Comparison of ENCODE assay signal across 6 cellular contexts in the genomic region with DNA sequence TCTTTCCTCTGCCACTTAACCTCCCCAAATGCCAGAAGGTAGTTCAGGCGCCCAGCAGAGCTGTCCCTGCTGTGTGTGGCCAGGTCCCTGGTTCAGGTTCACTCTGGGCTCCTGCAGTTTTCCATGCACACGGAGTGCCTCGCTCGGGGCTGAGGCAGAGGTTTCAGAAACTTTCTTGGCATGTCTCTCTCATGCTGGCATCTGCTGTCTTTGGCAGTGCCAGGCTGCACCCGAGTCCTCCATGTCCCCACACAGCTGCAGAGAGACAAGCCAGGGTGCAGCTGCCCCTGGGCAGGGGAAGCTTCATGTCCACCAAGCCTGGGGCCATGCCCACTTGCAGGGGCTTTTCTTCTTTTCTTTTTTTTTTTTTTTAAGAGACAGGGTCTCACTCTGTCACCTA. TPM values are rescaled to one million over a fixed set of nuclear protein-coding genes. Genes with fewer than 3 reads are reported as not detected.
"Had no signal": no experiment of that assay in that cellular context is flagged by ENCODE, and none has a peak within 500 bp of the region (broad histone marks: within the 10 kb centered on the region; RNA-seq: fewer than 3 reads in every experiment).

No MANE protein-coding gene starts in this region.

- H3K4me3 ChIP-seq: GM23338 had no signal

- DNase-seq: H9, HCEC 1CT, IMR-90 had no signal

RNA-seq across cellular contexts. Expression of a gene that starts 7.0 kb away (rescaled TPM):
- total RNA-seq: HT-29 had no signal

RNA-seq across cellular contexts. Expression of a gene that starts 34.6 kb away (rescaled TPM):
- total RNA-seq: GM23338, H1, H9, HT-29, IMR-90 had no signal
